ENCODE assay signal across 7 cellular contexts in the genomic region with DNA sequence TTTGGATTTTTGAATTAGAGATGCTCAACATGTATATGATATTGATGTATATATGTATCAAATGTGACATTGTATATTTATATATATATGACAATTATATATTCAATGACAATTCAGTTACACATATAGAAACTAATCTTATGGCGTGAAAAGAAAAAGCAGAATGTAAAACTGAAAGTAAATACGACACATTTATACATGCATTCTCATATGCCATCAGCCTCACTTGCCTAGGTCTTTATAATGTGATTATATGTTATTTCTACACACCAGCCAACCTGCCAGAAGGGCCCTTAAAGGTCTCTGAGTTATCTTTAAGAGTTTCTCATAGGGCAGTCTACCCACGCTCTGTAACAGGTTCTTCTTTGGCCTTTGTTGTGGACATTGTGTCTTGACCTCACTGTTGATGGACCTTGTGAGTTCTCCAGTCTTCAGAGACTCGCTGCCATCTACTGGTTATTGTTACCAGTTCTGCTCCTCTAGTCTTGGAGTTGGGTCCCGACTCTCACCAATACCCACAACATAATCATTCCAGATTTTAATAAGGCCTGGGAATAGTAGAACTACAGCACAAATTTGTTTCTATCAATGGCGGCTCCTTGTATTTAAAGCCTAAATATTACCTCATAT.
DNase-seq lines count a peak whose midpoint lies in the region; ATAC-seq, FAIRE-seq and TF ChIP-seq lines count a peak whose summit lies in the region.

No MANE protein-coding gene starts in this region.

- no peak overlapping the region for H3K4me3 Mint-ChIP-seq in neural progenitor cell

- H3K4me2 ChIP-seq in endothelial cell of umbilical vein (ENCODE audit: insufficient read depth, low read length), result no peak overlapping the region
- no peak overlapping the region for H3K4me2 ChIP-seq in neural progenitor cell

- no peaks in the 10 kb centered on the region for H3K36me3 ChIP-seq in endothelial cell of umbilical vein (ENCODE audit: control insufficient read depth in 2 of 2, extremely low read depth in 1 of 2, insufficient read depth in 2 of 2, low read length in 2 of 2)
- H3K36me3 ChIP-seq in neural progenitor cell, result peaks cover 7% of the 10 kb centered on the region

- peaks cover 14% of the 10 kb centered on the region for H3K4me1 Mint-ChIP-seq in neural progenitor cell

- H3K9me1 ChIP-seq in endothelial cell of umbilical vein (replicated peaks; ENCODE audit: control insufficient read depth, extremely low read depth, insufficient read depth, low read length), result no peaks in the 10 kb centered on the region

- H4K20me1 ChIP-seq in endothelial cell of umbilical vein (replicated peaks; ENCODE audit: control insufficient read depth, extremely low read depth, insufficient read depth, low read length) (no peaks in the 10 kb centered on the region), neural progenitor cell (ENCODE audit: low read depth) (no peaks in the 10 kb centered on the region)

- no peak for FAIRE-seq in endothelial cell of umbilical vein (lab: Jason Lieb, UNC)

- H3K9ac ChIP-seq in endothelial cell of umbilical vein (replicated peaks; ENCODE audit: extremely low read depth, insufficient read depth, low read length), result no peak overlapping the region
- no peak overlapping the region for H3K9ac ChIP-seq in neural progenitor cell

- dilution Hi-C loops in endothelial cell of umbilical vein (cut with MboI; ENCODE audit: extremely low pct_ligation_motif_present, low sequenced_read_pairs), result no loop called here

- no TSS peak for BruUV-seq in endothelial cell of umbilical vein (replicated peaks; lab: Mats Ljungman, UMichigan)

- peaks cover 8% of the 10 kb centered on the region for H3K36me3 Mint-ChIP-seq in neural progenitor cell

- H2AFZ ChIP-seq in endothelial cell of umbilical vein (ENCODE audit: low read depth, low read length) (no peak overlapping the region), neural progenitor cell (replicated peaks) (no peak overlapping the region)

- ATAC-seq in GM18517 (IDR thresholded peaks at IDR 0.05; ENCODE audit: unreplicated experiment), result peak; percentile 77
- peak; percentile 52 for ATAC-seq in HG02763 (IDR thresholded peaks at IDR 0.05; ENCODE audit: unreplicated experiment)

- DNase-seq in NCI-H2081 (lab: John Stamatoyannopoulos, UW) (peak; percentile 58 to 82), endothelial cell of umbilical vein (ENCODE audit: low read depth, low spot score) (peak; percentile 2), neural progenitor cell (ENCODE audit: low spot score) (peak; percentile 67), NCI-H1436 (lab: John Stamatoyannopoulos, UW) (no peak)
- no peak for DNase-seq in stimulated activated CD4-positive, alpha-beta T cell treated with anti-CD3 and anti-CD28 coated beads, Interleukin-4, amount 100 ng/mL, for 4 hours

- H3K4me1 ChIP-seq in endothelial cell of umbilical vein (ENCODE audit: control insufficient read depth, extremely low read depth, insufficient read depth, low read length), result no peaks in the 10 kb centered on the region
- peaks cover 14% of the 10 kb centered on the region for H3K4me1 ChIP-seq in neural progenitor cell

- H3K9me3 ChIP-seq in endothelial cell of umbilical vein (replicated peaks; ENCODE audit: control insufficient read depth, insufficient read depth, low read length), result no peaks in the 10 kb centered on the region
- H3K9me3 ChIP-seq in neural progenitor cell (ENCODE audit: low read depth), result peaks cover 2% of the 10 kb centered on the region

- POLR2A ChIA-PET in endothelial cell of umbilical vein (lab: Charles Lee), result no interaction called here

- H3K27ac ChIP-seq in endothelial cell of umbilical vein (ENCODE audit: insufficient read depth, low read depth, low read length) (no peak overlapping the region), neural progenitor cell (no peak overlapping the region)

- no peak overlapping the region for H3K27ac Mint-ChIP-seq in neural progenitor cell

- H3K27me3 Mint-ChIP-seq in neural progenitor cell (ENCODE audit: insufficient read depth, low read depth), result peaks cover 2% of the 10 kb centered on the region

- H3K79me2 ChIP-seq in endothelial cell of umbilical vein (ENCODE audit: control insufficient read depth, insufficient read depth, low read length), result no peaks in the 10 kb centered on the region
- H3K79me2 ChIP-seq in neural progenitor cell (ENCODE audit: low read depth), result no peaks in the 10 kb centered on the region

- H3K4me3 ChIP-seq in endothelial cell of umbilical vein (replicated peaks in 1 of 3; ENCODE audit: insufficient read depth in 1 of 3, low read depth in 1 of 3, low read length in 3 of 3), result no peak overlapping the region
- H3K4me3 ChIP-seq in neural progenitor cell, result no peak overlapping the region

- peaks cover 12% of the 10 kb centered on the region for H3F3A ChIP-seq in neural progenitor cell (ENCODE audit: low read depth)

- CTCF ChIA-PET in endothelial cell of umbilical vein (lab: Charles Lee), result no interaction called here

- intact Hi-C loops in endothelial cell of umbilical vein (cut with micrococcal nuclease), result no loop called here

- TF ChIP-seq CTCF in endothelial cell of umbilical vein (IDR thresholded peaks at IDR 0.05; ENCODE audit: extremely low read depth in 1 of 2, insufficient read depth in 1 of 2, low read depth in 1 of 2, low read length in 2 of 2) (no peak), neural progenitor cell (IDR thresholded peaks at IDR 0.05) (peak; percentile 51)

- peaks cover 22% of the 10 kb centered on the region for H3K9me3 Mint-ChIP-seq in neural progenitor cell

- H3K27me3 ChIP-seq in endothelial cell of umbilical vein (ENCODE audit: control insufficient read depth in 2 of 2, insufficient read depth in 2 of 2, low read length in 2 of 2) (no peaks in the 10 kb centered on the region), neural progenitor cell (no peaks in the 10 kb centered on the region)

- no peak for TF ChIP-seq POLR2A in endothelial cell of umbilical vein (IDR thresholded peaks at IDR 0.05; ENCODE audit: low read depth, low read length)

TF ChIP-seq in endothelial cell of umbilical vein, 7 proteins besides CTCF, POLR2A, EP300 and RAD21:
- TF ChIP-seq, protein P1, sequence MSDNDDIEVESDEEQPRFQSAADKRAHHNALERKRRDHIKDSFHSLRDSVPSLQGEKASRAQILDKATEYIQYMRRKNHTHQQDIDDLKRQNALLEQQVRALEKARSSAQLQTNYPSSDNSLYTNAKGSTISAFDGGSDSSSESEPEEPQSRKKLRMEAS (IDR thresholded peaks at IDR 0.05; ENCODE audit: insufficient read depth, insufficient read length), result no peak
- TF ChIP-seq FOS (IDR thresholded peaks at IDR 0.05; ENCODE audit: borderline replicate concordance, insufficient read depth, low read length) (no peak), MYC (IDR thresholded peaks at IDR 0.05; ENCODE audit: low read depth, low read length) (no peak), GATA2 (IDR thresholded peaks at IDR 0.05; ENCODE audit: insufficient read depth, insufficient read length, low read depth, low read length) (no peak), JUN (IDR thresholded peaks at IDR 0.05; ENCODE audit: borderline replicate concordance, insufficient read depth, insufficient read length, low read depth) (no peak), POLR2AphosphoS5 (IDR thresholded peaks at IDR 0.05; ENCODE audit: insufficient read depth, low read depth, low read length) (no peak), EZH2 (IDR thresholded peaks at IDR 0.05; ENCODE audit: borderline replicate concordance, low read depth, low read length, severe bottlenecking) (no peak)

Comparison
In these comparisons a context has a peak if more than half of its experiments do, and no peak if none do; other contexts are left out.
1. DNase-seq: peak in NCI-H2081 (2 of 2), endothelial cell of umbilical vein (single experiment) and neural progenitor cell (single experiment); none in stimulated activated CD4-positive, alpha-beta T cell treated with anti-CD3 and anti-CD28 coated beads, Interleukin-4, amount 100 ng/mL, for 4 hours (0 of 2) and NCI-H1436 (single experiment).